19 cellular contexts compared by ENCODE assay signal in genomic region chr11:120207517-120207916, GRCh38. TPM values are rescaled to one million over a fixed set of nuclear protein-coding genes. Genes with fewer than 3 reads are reported as not detected.
DNase-seq lines count a peak whose midpoint lies in the region; ATAC-seq and TF ChIP-seq lines count a peak whose summit lies in the region.
"Had no signal": no experiment of that assay in that cellular context is flagged by ENCODE, and none has a peak within 500 bp of the region (broad histone marks: within the 10 kb centered on the region; RNA-seq: fewer than 3 reads in every experiment).

No MANE protein-coding gene starts in this region.

- H3K4me1 ChIP-seq in IMR-90 (ENCODE audit: control insufficient read depth, insufficient read depth, low read length) (peaks cover 9% of the 10 kb centered on the region), adrenal gland (replicated peaks in 1 of 2) (peaks cover 25 to 30% of the 10 kb centered on the region in 2 donors), mesenchymal stem cell (ENCODE audit: control insufficient read depth, insufficient read depth, low read depth, low read length) (peaks cover 25% of the 10 kb centered on the region), lower lobe of right lung (peaks cover 28% of the 10 kb centered on the region)

- peak overlapping the region; percentile 15 for H2AK9ac ChIP-seq in IMR-90 (replicated peaks; ENCODE audit: low read depth, low read length, poor library complexity)

- BruUV-seq in IMR-90 (replicated peaks; lab: Mats Ljungman, UMichigan) = no TSS peak

- no peaks in the 10 kb centered on the region for H3K36me3 ChIP-seq in IMR-90 (ENCODE audit: control insufficient read depth, insufficient read depth, low read length)
- H3K36me3 ChIP-seq in adrenal gland (replicated peaks in 1 of 2) = no peaks in the 10 kb centered on the region
- no peaks in the 10 kb centered on the region for H3K36me3 ChIP-seq in mesenchymal stem cell (ENCODE audit: control insufficient read depth in 1 of 2, insufficient read depth in 2 of 2, low read depth in 1 of 2, low read length in 2 of 2)
- no peaks in the 10 kb centered on the region for H3K36me3 ChIP-seq in lower lobe of right lung
- H3K36me3 ChIP-seq: cardiac muscle cell, right atrium auricular region had no signal

- no peak overlapping the region for H2BK20ac ChIP-seq in IMR-90 (ENCODE audit: low read depth, low read length)

- H3K4ac ChIP-seq in IMR-90 (ENCODE audit: low read depth, low read length) = no peak overlapping the region
- H3K4ac ChIP-seq in mesenchymal stem cell (ENCODE audit: low read depth in 1 of 2, low read length in 2 of 2) = no peak overlapping the region

- H2BK120ac ChIP-seq in IMR-90 (ENCODE audit: low read depth, low read length) (no peak overlapping the region), mesenchymal stem cell (ENCODE audit: low read depth, low read length) (no peak overlapping the region)

- H3K9ac ChIP-seq in IMR-90 (ENCODE audit: low read depth, low read length) (no peak overlapping the region), mesenchymal stem cell (ENCODE audit: low read length) (no peak overlapping the region)

- dilution Hi-C loops in IMR-90 (cut with HindIII; ENCODE audit: low sequenced_read_pairs, unreplicated experiment) = no loop called here

- H4K20me1 ChIP-seq in IMR-90 (ENCODE audit: insufficient read depth, low read length) = no peaks in the 10 kb centered on the region

- H3K14ac ChIP-seq in IMR-90 (replicated peaks; ENCODE audit: low read depth, low read length) = no peak overlapping the region
- no peak overlapping the region for H3K14ac ChIP-seq in mesenchymal stem cell (ENCODE audit: low read length in 2 of 2)

- intact Hi-C loops in IMR-90 (cut with micrococcal nuclease) (no loop called here), adrenal gland (cut with DNase I) (no loop called here), lower lobe of right lung (cut with DNase I) (no loop called here)

- H3K4me2 ChIP-seq in IMR-90 (ENCODE audit: low read depth, low read length) (no peak overlapping the region), mesenchymal stem cell (ENCODE audit: low read length, poor library complexity, severe bottlenecking) (no peak overlapping the region)

- H2BK5ac ChIP-seq in IMR-90 (ENCODE audit: low read depth, low read length, poor library complexity, severe bottlenecking) (no peak overlapping the region), mesenchymal stem cell (ENCODE audit: low read depth, low read length, poor library complexity, severe bottlenecking) (no peak overlapping the region)

- POLR2A ChIA-PET in IMR-90 (lab: Charles Lee; ENCODE audit: unreplicated experiment) = no interaction called here

- no peak overlapping the region for H4K5ac ChIP-seq in IMR-90 (ENCODE audit: low read depth, low read length)

- H2AK5ac ChIP-seq in IMR-90 (ENCODE audit: low read depth, low read length) (0 out of 2 replicates have a peak overlapping the region, but pooled peaks have one; percentile 45), mesenchymal stem cell (ENCODE audit: low read length, severe bottlenecking) (peak overlapping the region; percentile 58)

- H3K9me3 ChIP-seq in IMR-90 (ENCODE audit: control insufficient read depth, insufficient read depth, low read length) = no peaks in the 10 kb centered on the region
- H3K9me3 ChIP-seq in adrenal gland (replicated peaks in 1 of 3) = no peaks in the 10 kb centered on the region
- H3K9me3 ChIP-seq in mesenchymal stem cell (ENCODE audit: control insufficient read depth, low read length) = no peaks in the 10 kb centered on the region
- H3K9me3 ChIP-seq in lower lobe of right lung = no peaks in the 10 kb centered on the region
- H3K9me3 ChIP-seq: right atrium auricular region had no signal

- no peak for ATAC-seq in IMR-90 (ENCODE audit: low read depth)
- ATAC-seq in lower lobe of right lung = no peak
- no peak for ATAC-seq in HG03159 (IDR thresholded peaks at IDR 0.05; ENCODE audit: unreplicated experiment)
- ATAC-seq: activated CD8-positive, alpha-beta T cell treated with anti-CD3 and anti-CD28 coated beads for 36 hours had no signal

- in situ Hi-C loops in IMR-90 (cut with MboI; ENCODE audit: low sequenced_read_pairs) = no loop called here
- in situ Hi-C loops in KBM-7 (cut with MboI; ENCODE audit: low pct_unique_long_range_greater_than_20kb, low sequenced_read_pairs) = no loop called here

- H3K27me3 ChIP-seq in IMR-90 (ENCODE audit: control insufficient read depth, insufficient read depth, low read length) (no peaks in the 10 kb centered on the region), adrenal gland (no peaks in the 10 kb centered on the region), mesenchymal stem cell (ENCODE audit: control insufficient read depth in 1 of 2, insufficient read depth in 1 of 2, low read length in 2 of 2) (no peaks in the 10 kb centered on the region), lower lobe of right lung (ENCODE audit: low read depth) (no peaks in the 10 kb centered on the region)
- H3K27me3 ChIP-seq: right atrium auricular region had no signal

- H3K27ac ChIP-seq in IMR-90 (ENCODE audit: insufficient read depth, low read length) (no peak overlapping the region), adrenal gland (peak overlapping the region; percentile 80 to 90 (median 85)), mesenchymal stem cell (ENCODE audit: low read length, poor library complexity, severe bottlenecking) (no peak overlapping the region), substantia nigra (ENCODE audit: low read depth, low read length, poor library complexity, severe bottlenecking) (peak overlapping the region; percentile 16), lower lobe of right lung (no peak overlapping the region)
- H3K27ac ChIP-seq: cardiac muscle cell had no signal

- H2BK12ac ChIP-seq in mesenchymal stem cell (ENCODE audit: low read length in 2 of 2) = peak overlapping the region in 1 of 2 experiments; percentile 69

- CTCF ChIA-PET in IMR-90 (lab: Yijun Ruan, JAX) = no interaction called here

- H4K91ac ChIP-seq in IMR-90 (ENCODE audit: insufficient read depth, low read depth, low read length) (no peak overlapping the region), mesenchymal stem cell (ENCODE audit: low read length) (no peak overlapping the region)

- H3K18ac ChIP-seq in IMR-90 (ENCODE audit: low read depth, low read length) (no peak overlapping the region), mesenchymal stem cell (ENCODE audit: low read depth in 1 of 2, low read length in 2 of 2) (peak overlapping the region in 1 of 2 experiments; percentile 46)

- no peak overlapping the region for H3K4me3 ChIP-seq in IMR-90 (ENCODE audit: insufficient read depth, low read depth, low read length)
- no peak overlapping the region for H3K4me3 ChIP-seq in adrenal gland
- H3K4me3 ChIP-seq in mesenchymal stem cell (ENCODE audit: insufficient read depth in 1 of 2, low read depth in 1 of 2, low read length in 2 of 2) = no peak overlapping the region
- H3K4me3 ChIP-seq in lower lobe of right lung = no peak overlapping the region
- H3K4me3 ChIP-seq: cardiac muscle cell, right atrium auricular region had no signal

- TF ChIP-seq CTCF in IMR-90 (conservative IDR thresholded peaks at IDR 0.05; ENCODE audit: low read depth, low read length) = no peak
- no peak for TF ChIP-seq CTCF in adrenal gland (IDR thresholded peaks at IDR 0.05)
- no peak for TF ChIP-seq CTCF in lower lobe of right lung (IDR thresholded peaks at IDR 0.05)

- TF ChIP-seq RAD21 in IMR-90 (IDR thresholded peaks at IDR 0.05; ENCODE audit: low read length) = no peak

- no peak overlapping the region for H3K23ac ChIP-seq in IMR-90 (ENCODE audit: low read depth, low read length)
- H3K23ac ChIP-seq in mesenchymal stem cell (ENCODE audit: low read length in 2 of 2) = no peak overlapping the region

- H4K8ac ChIP-seq in IMR-90 (ENCODE audit: low read depth in 2 of 2, low read length in 2 of 2) = no peak overlapping the region
- no peak overlapping the region for H4K8ac ChIP-seq in mesenchymal stem cell (ENCODE audit: low read length)

- DNase-seq in IMR-90 (no peak), adrenal gland (no peak), mesenchymal stem cell (no peak), substantia nigra (lab: John Stamatoyannopoulos, UW) (no peak), lower lobe of right lung (no peak), KBM-7 (no peak)
- DNase-seq: activated B cell treated with CpG ODN at 0.5 μM for 24 hours; activated CD8-positive, alpha-beta T cell treated with anti-CD3 and anti-CD28 coated beads for 36 hours; activated naive CD4-positive, alpha-beta T cell; activated T-cell treated with anti-CD3 and anti-CD28 coated beads for 4 hours; amniotic stem cell; H7; NCI-H2227 treated with DMSO at 0.1 percent for 48 hours; stimulated activated CD4-positive, alpha-beta T cell treated with anti-CD3 and anti-CD28 coated beads, Interleukin-15, amount 100 ng/mL, for 24 hours; stimulated activated CD8-positive, alpha-beta memory T cell treated with anti-CD3 and anti-CD28 coated beads, Interleukin-4, amount 100 ng/mL, for 48 hours had no signal

- 76% methylated on average over 4 of the region's 7 CpGs; no CpG with 5 or more reads in 1 of the 2 experiments for WGBS in IMR-90 (ENCODE audit: extremely low coverage in 2 of 2, insufficient read length in 1 of 2), 2 experiments
- 85 to 95% (median 90%) methylated on average over 7 of the region's 7 CpGs for WGBS in adrenal gland, 4 donors
- WGBS in mesenchymal stem cell = 92% methylated on average over 7 of the region's 7 CpGs

- H3K56ac ChIP-seq in IMR-90 (ENCODE audit: extremely low read depth, insufficient read depth, low read length) = no peak overlapping the region

- peaks cover 13% of the 10 kb centered on the region for H3K9me1 ChIP-seq in IMR-90 (ENCODE audit: insufficient read depth, low read length)

- H2BK15ac ChIP-seq in IMR-90 (ENCODE audit: low read depth, low read length) (no peak overlapping the region), mesenchymal stem cell (ENCODE audit: low read depth, poor library complexity, severe bottlenecking) (no peak overlapping the region)

- peak overlapping the region; percentile 71 for H2AFZ ChIP-seq in IMR-90 (replicated peaks; ENCODE audit: low read length, poor library complexity)
- peak overlapping the region; percentile 10 for H2AFZ ChIP-seq in mesenchymal stem cell (ENCODE audit: low read depth, low read length)

- no peak for TF ChIP-seq POLR2A in IMR-90 (IDR thresholded peaks at IDR 0.05; ENCODE audit: low read depth, low read length)
- no peak for TF ChIP-seq POLR2A in adrenal gland (IDR thresholded peaks at IDR 0.05)

- H3K79me1 ChIP-seq in IMR-90 (ENCODE audit: low read depth in 1 of 2, low read length in 2 of 2) (peaks cover 3 to 20% of the 10 kb centered on the region in 2 experiments; a peak in 3 of 4 replicates), mesenchymal stem cell (replicated peaks; ENCODE audit: low read length, poor library complexity, severe bottlenecking) (peaks cover 4% of the 10 kb centered on the region)

RNA-seq across cellular contexts. Expression of gene OAF, which starts 3.3 kb away (rescaled TPM):
- total RNA-seq in IMR-90 (2012; rRNA removed) (9.9 and 10.8 TPM in 2 replicates), adrenal gland (100 to 1,000 TPM in 7 of 8 donors, 10 to 100 TPM in 1; 98.6 to 253 (median 182) TPM), lower lobe of right lung (17.8 TPM)
- polyA plus RNA-seq in IMR-90 (2012; rRNA removed) (42.0 and 53.1 TPM in 2 replicates), adrenal gland (100 to 1,000 TPM in 1 of 3 donors, 10 to 100 TPM in 2; 67.7 to 105 (median 69.9) TPM)
- 68.2 and 111 TPM in 2 replicates for polyA plus RNA-seq in IMR-90 (2012; cell fraction: cytosol; rRNA removed)
- 38.8 and 119 TPM in 2 replicates for polyA plus RNA-seq in IMR-90 (2012; cell fraction: nucleus; rRNA removed; ENCODE audit: low replicate concordance)
- polyA plus RNA-seq in mesenchymal stem cell (2013, experiment 1 of 2) = 50.9 TPM
- 50.4 TPM for polyA plus RNA-seq in mesenchymal stem cell (2013, experiment 2 of 2)

RNA-seq across cellular contexts. Expression of gene POU2F3, which starts 32.4 kb away (rescaled TPM):
- under 0.01 TPM in 1 of 2 replicates, not detected in the other for total RNA-seq in IMR-90 (2012; rRNA removed)
- polyA plus RNA-seq in IMR-90 (2012; rRNA removed) = 0.09 and 0.14 TPM in 2 replicates
- polyA plus RNA-seq in IMR-90 (2012; cell fraction: cytosol; rRNA removed) = 0.08 TPM in 1 of 2 replicates, not detected in the other
- polyA plus RNA-seq in IMR-90 (2012; cell fraction: nucleus; rRNA removed; ENCODE audit: low replicate concordance) = 0.02 and 0.06 TPM in 2 replicates
- total RNA-seq in adrenal gland = 1 to 10 TPM in 1 of 8 donors, under 1 TPM in 4, not detected in 3; 0.15 to 1.4 (median 0.41) TPM
- polyA plus RNA-seq in adrenal gland = under 1 TPM; 0.07 to 0.40 (median 0.16) TPM
- polyA plus RNA-seq in mesenchymal stem cell (2013, experiment 1 of 2) = 0.04 TPM
- polyA plus RNA-seq in mesenchymal stem cell (2013, experiment 2 of 2) = 0.04 TPM
- 4.6 TPM for total RNA-seq in lower lobe of right lung
- total RNA-seq: activated B cell treated with CpG ODN at 0.5 μM for 24 hours; activated CD8-positive, alpha-beta T cell treated with anti-CD3 and anti-CD28 coated beads for 36 hours; H7; right atrium auricular region; subcutaneous adipose tissue had no signal

Comparison
In these comparisons a context has a peak if more than half of its experiments do, and no peak if none do; other contexts are left out.
1. H3K27ac ChIP-seq: peak in adrenal gland (5 of 5) and substantia nigra (single experiment); none in IMR-90 (single experiment), mesenchymal stem cell (single experiment) and lower lobe of right lung (single experiment).